ENCODE assay signal across 8 cellular contexts in the genomic region with DNA sequence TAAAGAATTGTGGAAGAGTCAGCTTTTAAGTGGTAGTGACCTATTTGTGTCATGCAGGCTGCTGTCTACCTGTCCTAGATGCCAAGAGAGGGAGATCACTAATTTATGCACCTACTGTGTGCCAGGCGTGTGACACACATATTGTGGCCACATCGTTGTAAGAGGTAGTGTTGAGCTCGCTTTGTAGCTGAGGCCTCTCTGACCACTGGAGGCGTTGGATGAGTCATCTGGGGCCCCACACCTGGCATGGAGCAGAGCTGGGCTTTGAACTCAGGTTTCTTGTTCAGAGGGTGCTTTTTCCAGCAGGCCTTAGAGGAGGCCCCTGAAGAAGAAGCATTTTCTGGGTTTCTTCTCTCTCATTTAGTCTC. TPM values are rescaled to one million over a fixed set of nuclear protein-coding genes. Genes with fewer than 3 reads are reported as not detected.
DNase-seq lines count a peak whose midpoint lies in the region; ATAC-seq lines count a peak whose summit lies in the region.

No MANE protein-coding gene starts in this region.

- peak; percentile 84 for DNase-seq in activated CD4-positive, alpha-beta T cell treated with anti-CD3 and anti-CD28 coated beads for 48 hours
- DNase-seq in hippocampal formation (lab: John Stamatoyannopoulos, UW) (no peak), NCI-H526 treated with DMSO at 0.1 percent for 48 hours (lab: John Stamatoyannopoulos, UW) (no peak), HK-2 (ENCODE audit: unreplicated experiment) (no peak)

- 90 to 95% methylated on average over 4 of the region's 4 CpGs for WGBS in mesodermal cell (ENCODE audit: insufficient coverage in 2 of 2), 2 experiments

- peak; percentile 65 for ATAC-seq in GM19025 (IDR thresholded peaks at IDR 0.05; ENCODE audit: low read depth, unreplicated experiment)
- peak; percentile 87 for ATAC-seq in HG02852 (IDR thresholded peaks at IDR 0.05; ENCODE audit: unreplicated experiment)
- no peak for ATAC-seq in GM18873 (IDR thresholded peaks at IDR 0.05; ENCODE audit: low FRiP score, unreplicated experiment)

- H3K9me3 ChIP-seq in mesodermal cell (ENCODE audit: control insufficient read depth, low read length) = no peaks in the 10 kb centered on the region

- H3K4me3 ChIP-seq in mesodermal cell (ENCODE audit: extremely low read depth, insufficient read depth, low read length, poor library complexity, severe bottlenecking) = no peak overlapping the region

- H3K36me3 ChIP-seq in mesodermal cell (ENCODE audit: control insufficient read depth, insufficient read depth, low read length) = peaks cover 18% of the 10 kb centered on the region

- peak overlapping the region; percentile 98 for H3K27ac ChIP-seq in mesodermal cell (ENCODE audit: low read depth, low read length, severe bottlenecking)

- peaks cover 68% of the 10 kb centered on the region for H3K4me1 ChIP-seq in mesodermal cell (ENCODE audit: control insufficient read depth, insufficient read depth, low read length, poor library complexity, severe bottlenecking)

RNA-seq across cellular contexts. Expression of a gene that starts 52.3 kb away (rescaled TPM):
- 5.2 TPM for polyA plus RNA-seq in mesodermal cell (2013, experiment 1 of 2)
- polyA plus RNA-seq in mesodermal cell (2013, experiment 2 of 2) = 5.8 TPM
